9 cellular contexts compared by ENCODE assay signal in the genomic region with DNA sequence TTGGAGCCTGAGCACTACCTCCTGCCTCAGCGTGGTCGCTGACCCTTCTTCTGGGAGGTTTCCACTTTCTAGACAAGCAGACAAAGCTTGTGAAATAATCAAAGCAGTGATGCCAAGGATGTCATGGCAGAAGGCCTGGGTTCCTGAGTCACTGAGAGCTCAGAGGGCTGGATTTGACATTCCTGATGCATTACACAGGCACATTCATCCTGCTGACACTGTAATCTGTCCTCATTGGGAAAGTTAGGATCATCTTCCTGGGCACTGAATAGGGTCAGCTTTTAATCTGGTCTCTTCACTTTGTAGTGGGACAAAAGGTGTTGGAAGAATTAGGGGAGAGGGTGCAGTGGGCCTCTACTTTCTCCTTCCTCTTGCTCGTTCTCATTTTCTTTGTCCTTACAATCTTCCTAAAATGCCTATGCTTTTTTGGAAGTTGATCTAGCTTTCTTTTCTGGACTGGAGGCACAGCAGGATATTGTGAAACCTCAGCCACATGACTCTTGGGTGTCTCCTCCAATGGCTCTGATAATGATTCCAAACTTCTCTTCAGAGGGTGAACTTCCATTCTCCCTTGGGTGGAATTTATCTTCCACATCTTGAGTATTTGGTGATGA. TPM values are rescaled to one million over a fixed set of nuclear protein-coding genes. Genes with fewer than 3 reads are reported as not detected.
DNase-seq lines count a peak whose midpoint lies in the region; ATAC-seq and TF ChIP-seq lines count a peak whose summit lies in the region.
"Had no signal": no experiment of that assay in that cellular context is flagged by ENCODE, and none has a peak within 500 bp of the region (broad histone marks: within the 10 kb centered on the region; RNA-seq: fewer than 3 reads in every experiment).

No MANE protein-coding gene starts in this region.

- H3K4me1 Mint-ChIP-seq in stimulated activated naive B cell treated with anti-CD40 and anti-IgM and Interleukin-4, amounts not matched to agents 10 μg/mL and 1 μg/mL and 100 μg/mL, for 72 hours = peaks cover 14 to 38% of the 10 kb centered on the region in 2 donors
- peaks cover 24% of the 10 kb centered on the region for H3K4me1 Mint-ChIP-seq in activated T-cell treated with anti-CD3 and anti-CD28 coated beads, Interleukin-2, amount 50 U/mL, for 4 hours (ENCODE audit: low read depth)

- DNase-seq in HS-5 (ENCODE audit: low read depth) (peak; percentile 99), astrocyte of the cerebellum (ENCODE audit: low read depth) (peak; percentile 96), iPS-NIHi11 (ENCODE audit: low spot score) (peak; percentile 11), NCI-H146 (lab: John Stamatoyannopoulos, UW) (no peak), germinal center (ENCODE audit: low spot score) (no peak), GM10266 (ENCODE audit: extremely low spot score) (no peak)
- DNase-seq in stimulated activated naive B cell treated with anti-CD40 and anti-IgM and Interleukin-4, amounts not matched to agents 10 μg/mL and 1 μg/mL and 100 μg/mL, for 72 hours = no peak
- DNase-seq in activated T-cell treated with anti-CD3 and anti-CD28 coated beads, Interleukin-2, amount 50 U/mL, for 4 hours = no peak

- H3K36me3 Mint-ChIP-seq in stimulated activated naive B cell treated with anti-CD40 and anti-IgM and Interleukin-4, amounts not matched to agents 10 μg/mL and 1 μg/mL and 100 μg/mL, for 72 hours = peaks cover 24 to 36% of the 10 kb centered on the region in 2 donors
- peaks cover 11% of the 10 kb centered on the region for H3K36me3 Mint-ChIP-seq in activated T-cell treated with anti-CD3 and anti-CD28 coated beads, Interleukin-2, amount 50 U/mL, for 4 hours (ENCODE audit: insufficient read depth)

- H3K4me3 Mint-ChIP-seq in stimulated activated naive B cell treated with anti-CD40 and anti-IgM and Interleukin-4, amounts not matched to agents 10 μg/mL and 1 μg/mL and 100 μg/mL, for 72 hours = no peak overlapping the region
- H3K4me3 Mint-ChIP-seq in activated T-cell treated with anti-CD3 and anti-CD28 coated beads, Interleukin-2, amount 50 U/mL, for 4 hours = no peak overlapping the region
- H3K4me3 Mint-ChIP-seq: T-helper 1 cell treated with Interleukin-12 subunit alpha and Interleukin-12 subunit beta and Interleukin-4 antibody, amounts not matched to agents 30 μg/mL and 1 μg/mL, for 36 hours had no signal

- H3K27ac Mint-ChIP-seq in stimulated activated naive B cell treated with anti-CD40 and anti-IgM and Interleukin-4, amounts not matched to agents 10 μg/mL and 1 μg/mL and 100 μg/mL, for 72 hours = peak overlapping the region; percentile 59
- H3K27ac Mint-ChIP-seq: T-helper 1 cell treated with Interleukin-12 subunit alpha and Interleukin-12 subunit beta and Interleukin-4 antibody, amounts not matched to agents 30 μg/mL and 1 μg/mL, for 36 hours had no signal

- TF ChIP-seq CTCF in astrocyte of the cerebellum (IDR thresholded peaks at IDR 0.05; ENCODE audit: low read depth, low read length, missing control alignments) (no peak), GM10266 (IDR thresholded peaks at IDR 0.05; ENCODE audit: control insufficient read depth, insufficient read depth, low read depth, missing control alignments) (no peak)

- peaks cover 0 to 5% of the 10 kb centered on the region in 2 donors for H3K9me3 Mint-ChIP-seq in stimulated activated naive B cell treated with anti-CD40 and anti-IgM and Interleukin-4, amounts not matched to agents 10 μg/mL and 1 μg/mL and 100 μg/mL, for 72 hours
- no peaks in the 10 kb centered on the region for H3K9me3 Mint-ChIP-seq in activated T-cell treated with anti-CD3 and anti-CD28 coated beads, Interleukin-2, amount 50 U/mL, for 4 hours
- H3K9me3 Mint-ChIP-seq: T-helper 1 cell treated with Interleukin-12 subunit alpha and Interleukin-12 subunit beta and Interleukin-4 antibody, amounts not matched to agents 30 μg/mL and 1 μg/mL, for 36 hours had no signal

- no peaks in the 10 kb centered on the region for H3K27me3 Mint-ChIP-seq in stimulated activated naive B cell treated with anti-CD40 and anti-IgM and Interleukin-4, amounts not matched to agents 10 μg/mL and 1 μg/mL and 100 μg/mL, for 72 hours
- no peaks in the 10 kb centered on the region for H3K27me3 Mint-ChIP-seq in activated T-cell treated with anti-CD3 and anti-CD28 coated beads, Interleukin-2, amount 50 U/mL, for 4 hours (ENCODE audit: low read depth)

- no peak overlapping the region for H3K4me3 ChIP-seq in astrocyte of the cerebellum (ENCODE audit: low read depth, low read length)

- in situ Hi-C loops in astrocyte of the cerebellum (cut with HindIII; ENCODE audit: low sequenced_read_pairs) = no loop called here

- ATAC-seq in stimulated activated naive B cell treated with anti-CD40 and anti-IgM and Interleukin-4, amounts not matched to agents 10 μg/mL and 1 μg/mL and 100 μg/mL, for 72 hours (replicated peaks) = no peak
- ATAC-seq in activated T-cell treated with anti-CD3 and anti-CD28 coated beads, Interleukin-2, amount 50 U/mL, for 4 hours = no peak

RNA-seq across cellular contexts. Expression of a gene that starts 29.6 kb away (rescaled TPM):
- 10 to 100 TPM; 20.1 to 25.7 (median 23.6) TPM for total RNA-seq in activated T-cell treated with anti-CD3 and anti-CD28 coated beads, Interleukin-2, amount 50 U/mL, for 4 hours

Comparison
In these comparisons a context has a peak if more than half of its experiments do, and no peak if none do; other contexts are left out.
1. DNase-seq: peak in HS-5 (single experiment), astrocyte of the cerebellum (single experiment) and iPS-NIHi11 (single experiment); none in stimulated activated naive B cell treated with anti-CD40 and anti-IgM and Interleukin-4, amounts not matched to agents 10 μg/mL and 1 μg/mL and 100 μg/mL, for 72 hours (single experiment), NCI-H146 (single experiment), germinal center (single experiment), GM10266 (single experiment) and activated T-cell treated with anti-CD3 and anti-CD28 coated beads, Interleukin-2, amount 50 U/mL, for 4 hours (single experiment).